ENCODE assay signal across 4 cellular contexts in genomic region chr13:19207413-19207812, GRCh38. TPM values are rescaled to one million over a fixed set of nuclear protein-coding genes. Genes with fewer than 3 reads are reported as not detected.
"Had no signal": no experiment of that assay in that cellular context is flagged by ENCODE, and none has a peak within 500 bp of the region (broad histone marks: within the 10 kb centered on the region; RNA-seq: fewer than 3 reads in every experiment).

No MANE protein-coding gene starts in this region.

RNA-seq across cellular contexts. Expression of gene TUBA3C, which starts 25.8 kb away (rescaled TPM):
- total RNA-seq: HepG2, HT-29, IMR-90 had no signal
- polyA plus RNA-seq: HepG2, IgD-negative memory B cell, IMR-90 had no signal
